Comparison of ENCODE assay signal across 1 cellular context in the genomic region with DNA sequence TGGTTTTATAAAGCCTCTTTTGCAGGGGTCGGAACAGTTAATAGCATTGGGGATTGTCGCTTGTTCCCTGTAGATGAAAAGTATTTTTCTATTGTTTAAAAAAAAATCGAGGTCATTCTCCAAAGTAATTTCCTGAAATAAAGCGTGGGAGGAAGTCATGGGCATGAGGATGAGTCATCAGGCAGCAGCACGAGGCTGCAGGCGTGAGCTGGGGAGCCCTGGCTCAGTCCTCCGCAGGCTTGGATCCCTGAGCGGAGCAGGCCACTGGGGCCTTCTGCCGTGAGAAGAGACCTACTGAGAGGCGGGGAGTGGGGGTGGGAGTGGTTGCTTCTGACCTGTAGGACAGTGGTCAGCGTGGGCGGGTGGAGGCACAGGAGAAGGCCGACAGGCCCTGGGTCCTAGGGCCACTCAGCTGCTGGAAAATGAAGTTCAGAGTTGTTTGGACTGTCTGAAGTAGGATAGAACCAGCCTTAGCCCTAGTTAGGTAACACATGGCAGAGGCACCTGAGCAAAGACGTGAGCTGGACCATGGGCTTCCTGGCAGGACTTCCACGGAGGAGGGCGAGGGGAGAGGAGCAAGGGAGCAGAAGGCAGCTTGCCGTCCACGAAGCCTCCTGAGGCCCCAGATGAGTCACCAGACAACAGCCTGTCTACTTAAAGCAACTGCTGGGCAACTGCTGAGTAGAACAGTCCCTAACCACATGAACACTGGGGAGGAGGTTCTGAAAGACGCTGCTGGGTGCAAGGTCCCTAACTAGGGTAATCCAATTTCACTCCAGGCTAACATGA.
A peak's percentile ranks its signal among the peaks of the same experiment; 100 is the strongest.
TF ChIP-seq lines count a peak whose summit lies in the region.

No MANE protein-coding gene starts in this region.

TF ChIP-seq in HCT116, 20 proteins besides CTCF, POLR2A, EP300 and RAD21 (continued from another document):
- TF ChIP-seq EZH2phosphoT487 (IDR thresholded peaks at IDR 0.05; ENCODE audit: borderline replicate concordance) (no peak), ZFX (IDR thresholded peaks at IDR 0.05) (peak; percentile 83), ZNF274 (IDR thresholded peaks at IDR 0.05; ENCODE audit: low read depth, low read length) (no peak)
